Comparison of ENCODE assay signal across 25 cellular contexts in genomic region chr18:6592522-6592921, GRCh38.
DNase-seq lines count a peak whose midpoint lies in the region; ATAC-seq, FAIRE-seq and TF ChIP-seq lines count a peak whose summit lies in the region.
"Had no signal": no experiment of that assay in that cellular context is flagged by ENCODE, and none has a peak within 500 bp of the region (broad histone marks: within the 10 kb centered on the region; RNA-seq: fewer than 3 reads in every experiment).

No MANE protein-coding gene starts in this region.

- no peak for TF ChIP-seq EP300 in HepG2 (IDR thresholded peaks at IDR 0.05; ENCODE audit: low read depth in 2 of 2, low read length in 2 of 2)
- TF ChIP-seq EP300 in HepG2 (CRISPR knock-in tag; IDR thresholded peaks at IDR 0.05; ENCODE audit: borderline replicate concordance), result no peak

- H3K4me1 ChIP-seq in mesendoderm (ENCODE audit: control insufficient read depth, low read depth, low read length) (peaks cover 1% of the 10 kb centered on the region), upper lobe of right lung (no peaks in the 10 kb centered on the region), HepG2 (ENCODE audit: insufficient read depth, low read length) (no peaks in the 10 kb centered on the region)
- H3K4me1 ChIP-seq: BE2C, BLaER1 had no signal

- TF ChIP-seq POLR2A in HepG2 (IDR thresholded peaks at IDR 0.05; ENCODE audit: insufficient read depth in 1 of 2, low read depth in 2 of 2, low read length in 2 of 2), result no peak

- no TSS peak for BruUV-seq in HepG2 (replicated peaks; lab: Mats Ljungman, UMichigan)

- no peak overlapping the region for H3K4me3 ChIP-seq in mesendoderm (ENCODE audit: low read length)
- H3K4me3 ChIP-seq in upper lobe of right lung, result no peak overlapping the region
- no peak overlapping the region for H3K4me3 ChIP-seq in HepG2 (replicated peaks in 1 of 3; ENCODE audit: insufficient read depth in 1 of 3, low read depth in 2 of 3, low read length in 3 of 3)
- H3K4me3 ChIP-seq: BLaER1, GM12878 had no signal

- H2BK120ac ChIP-seq in mesendoderm (ENCODE audit: low read depth, low read length), result no peak overlapping the region

- no peak overlapping the region for H3K18ac ChIP-seq in mesendoderm (ENCODE audit: low read length)

- H3K36me3 ChIP-seq in mesendoderm (ENCODE audit: control insufficient read depth, insufficient read depth, low read length) (no peaks in the 10 kb centered on the region), upper lobe of right lung (no peaks in the 10 kb centered on the region), HepG2 (replicated peaks in 1 of 2; ENCODE audit: control insufficient read depth in 1 of 2, insufficient read depth in 2 of 2, low read length in 2 of 2) (no peaks in the 10 kb centered on the region)
- H3K36me3 ChIP-seq: BE2C, BLaER1 had no signal

- H3K4me2 ChIP-seq in mesendoderm (ENCODE audit: low read length), result no peak overlapping the region
- H3K4me2 ChIP-seq in HepG2 (ENCODE audit: low read depth, low read length), result no peak overlapping the region
- H3K4me2 ChIP-seq: BLaER1 had no signal

- H3K9ac ChIP-seq in mesendoderm (ENCODE audit: low read length) (no peak overlapping the region), HepG2 (ENCODE audit: insufficient read depth, low read depth, low read length) (no peak overlapping the region)
- H3K9ac ChIP-seq: BLaER1 had no signal

- WGBS in mesendoderm (ENCODE audit: extremely low coverage, insufficient coverage, low lambda C conversion rate), result no CpG with 5 or more reads among the region's 2 CpGs
- 2% methylated on average over 2 of the region's 2 CpGs for WGBS in HepG2 (ENCODE audit: low lambda C conversion rate)

- no peak for TF ChIP-seq RAD21 in HepG2 (CRISPR knock-in tag; IDR thresholded peaks at IDR 0.05)

- CTCF ChIA-PET in HepG2 (lab: Yijun Ruan, JAX; ENCODE audit: low intra/inter-chr PET ratio, low total read pairs), result no interaction called here

- H3K23ac ChIP-seq in mesendoderm (ENCODE audit: low read length), result no peak overlapping the region

- no peak overlapping the region for H2AFZ ChIP-seq in HepG2 (ENCODE audit: low read length)

- no peak for TF ChIP-seq CTCF in upper lobe of right lung (IDR thresholded peaks at IDR 0.05)
- no peak for TF ChIP-seq CTCF in HepG2 (CRISPR knock-in tag; IDR thresholded peaks at IDR 0.05)

- no peak overlapping the region for H3K4ac ChIP-seq in mesendoderm (ENCODE audit: low read depth, low read length)

- H3K79me2 ChIP-seq in mesendoderm (ENCODE audit: control insufficient read depth, insufficient read depth, low read length) (no peaks in the 10 kb centered on the region), HepG2 (ENCODE audit: insufficient read depth, low read length) (no peaks in the 10 kb centered on the region)

- H3K27me3 ChIP-seq in mesendoderm (ENCODE audit: insufficient read depth, low read length, poor library complexity) (no peaks in the 10 kb centered on the region), upper lobe of right lung (no peaks in the 10 kb centered on the region), HepG2 (ENCODE audit: control insufficient read depth in 1 of 2, insufficient read depth in 2 of 2, low read length in 2 of 2) (no peaks in the 10 kb centered on the region)
- H3K27me3 ChIP-seq: BE2C, BLaER1 had no signal

- in situ Hi-C loops in HepG2 (cut with HindIII; ENCODE audit: extremely low pct_ligation_motif_present, low pct_unique_long_range_greater_than_20kb), result no loop called here

- no peaks in the 10 kb centered on the region for H4K20me1 ChIP-seq in HepG2 (ENCODE audit: insufficient read depth, low read length)
- H4K20me1 ChIP-seq: BLaER1 had no signal

- ATAC-seq in upper lobe of right lung (peak; percentile 60), HepG2 (no peak), HG03378 (IDR thresholded peaks at IDR 0.05; ENCODE audit: unreplicated experiment) (no peak), GM18517 (IDR thresholded peaks at IDR 0.05; ENCODE audit: unreplicated experiment) (no peak)
- ATAC-seq: GM12878 had no signal

- H3K27ac ChIP-seq in mesendoderm (ENCODE audit: low read depth, low read length) (no peak overlapping the region), upper lobe of right lung (no peak overlapping the region), HepG2 (ENCODE audit: extremely low read length, insufficient read depth, low read length) (no peak overlapping the region)
- H3K27ac ChIP-seq: BLaER1 had no signal

- no peak for FAIRE-seq in HepG2 (lab: Jason Lieb, UNC)
- FAIRE-seq: A204.1, GM12878 had no signal

- H4K8ac ChIP-seq in mesendoderm (ENCODE audit: low read depth, low read length), result peak overlapping the region; percentile 59

- peak; percentile 70 for DNase-seq in DMS53 (lab: John Stamatoyannopoulos, UW)
- peak; percentile 69 for DNase-seq in DMS53 treated with DMSO at 0.1 percent for 48 hours (lab: John Stamatoyannopoulos, UW; ENCODE audit: unreplicated experiment)
- DNase-seq in mesendoderm, result no peak
- DNase-seq in upper lobe of right lung, result no peak
- no peak for DNase-seq in NCI-H1694 (lab: John Stamatoyannopoulos, UW)
- DNase-seq in HepG2 (ENCODE audit: low spot score), result no peak
- DNase-seq: 8988T; ACHN; BE2C; C1 segment of cervical spinal cord; CD4-positive, alpha-beta memory T cell; CD4-positive, CD25-positive, alpha-beta regulatory T cell; CD8-positive, alpha-beta memory T cell; COR-L47; DMS 273 treated with DMSO at 0.1 percent for 48 hours; DMS153; DMS79; DND-41; EL; GDM1 had no signal

- no peak overlapping the region for H2BK15ac ChIP-seq in mesendoderm (replicated peaks; ENCODE audit: low read depth)

- no peak overlapping the region for H4K5ac ChIP-seq in mesendoderm (ENCODE audit: low read length)

- H3K79me1 ChIP-seq in mesendoderm (ENCODE audit: low read length), result no peaks in the 10 kb centered on the region

- no peak overlapping the region for H3K56ac ChIP-seq in mesendoderm (ENCODE audit: low read length)

- no peak overlapping the region for H2BK5ac ChIP-seq in mesendoderm (ENCODE audit: low read length)

- POLR2A ChIA-PET in HepG2 (lab: Yijun Ruan, JAX), result no interaction called here

- intact Hi-C loops in upper lobe of right lung (cut with DNase I), result no loop called here
- intact Hi-C loops in HepG2 (cut with micrococcal nuclease; ENCODE audit: unreplicated experiment), result no loop called here

- no peak overlapping the region for H2AK5ac ChIP-seq in mesendoderm (ENCODE audit: low read length)

- no peaks in the 10 kb centered on the region for H3K9me3 ChIP-seq in upper lobe of right lung
- no peaks in the 10 kb centered on the region for H3K9me3 ChIP-seq in HepG2 (ENCODE audit: low read length)
- H3K9me3 ChIP-seq: BE2C had no signal

TF ChIP-seq in HepG2, 621 proteins besides CTCF, POLR2A, EP300 and RAD21:
- TF ChIP-seq SALL2 (CRISPR knock-in tag; IDR thresholded peaks at IDR 0.05) (no peak), MBNL3 (CRISPR knock-in tag; conservative IDR thresholded peaks at IDR 0.05) (no peak), ZSCAN30 (CRISPR knock-in tag; IDR thresholded peaks at IDR 0.05) (no peak), RBM22 (optimal IDR thresholded peaks at IDR 0.05; ENCODE audit: low read length) (no peak)

Comparison
In these comparisons a context has a peak if more than half of its experiments do, and no peak if none do; other contexts are left out.
1. DNase-seq: peak in DMS53 (single experiment) and DMS53 treated with DMSO at 0.1 percent for 48 hours (single experiment); none in mesendoderm (single experiment), upper lobe of right lung (single experiment), NCI-H1694 (single experiment) and HepG2 (single experiment).